Comparison of ENCODE assay signal across 1 cellular context in the genomic region with DNA sequence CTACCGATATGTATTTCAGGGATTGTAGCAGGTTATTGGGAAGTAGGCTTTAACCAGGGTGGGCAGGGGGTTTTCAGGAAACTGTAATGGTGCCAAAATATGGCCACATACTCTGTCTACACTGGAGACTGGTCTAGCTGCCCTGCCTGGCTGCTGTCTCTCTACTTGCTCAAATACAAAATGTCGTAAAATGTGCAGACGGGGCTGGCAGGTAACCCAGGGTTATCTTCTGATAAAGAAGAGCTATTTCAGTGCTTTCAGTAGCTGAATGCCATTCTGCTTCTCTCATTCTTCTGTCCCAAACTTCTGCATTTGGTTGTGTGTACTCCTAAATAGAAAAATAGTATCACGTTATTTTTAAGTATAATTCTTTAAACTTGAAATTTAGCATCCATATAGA.
TF ChIP-seq lines count a peak whose summit lies in the region.

No MANE protein-coding gene starts in this region.

TF ChIP-seq in HepG2, 621 proteins besides CTCF, POLR2A, EP300 and RAD21 (continued from another document):
- TF ChIP-seq, protein P1, sequence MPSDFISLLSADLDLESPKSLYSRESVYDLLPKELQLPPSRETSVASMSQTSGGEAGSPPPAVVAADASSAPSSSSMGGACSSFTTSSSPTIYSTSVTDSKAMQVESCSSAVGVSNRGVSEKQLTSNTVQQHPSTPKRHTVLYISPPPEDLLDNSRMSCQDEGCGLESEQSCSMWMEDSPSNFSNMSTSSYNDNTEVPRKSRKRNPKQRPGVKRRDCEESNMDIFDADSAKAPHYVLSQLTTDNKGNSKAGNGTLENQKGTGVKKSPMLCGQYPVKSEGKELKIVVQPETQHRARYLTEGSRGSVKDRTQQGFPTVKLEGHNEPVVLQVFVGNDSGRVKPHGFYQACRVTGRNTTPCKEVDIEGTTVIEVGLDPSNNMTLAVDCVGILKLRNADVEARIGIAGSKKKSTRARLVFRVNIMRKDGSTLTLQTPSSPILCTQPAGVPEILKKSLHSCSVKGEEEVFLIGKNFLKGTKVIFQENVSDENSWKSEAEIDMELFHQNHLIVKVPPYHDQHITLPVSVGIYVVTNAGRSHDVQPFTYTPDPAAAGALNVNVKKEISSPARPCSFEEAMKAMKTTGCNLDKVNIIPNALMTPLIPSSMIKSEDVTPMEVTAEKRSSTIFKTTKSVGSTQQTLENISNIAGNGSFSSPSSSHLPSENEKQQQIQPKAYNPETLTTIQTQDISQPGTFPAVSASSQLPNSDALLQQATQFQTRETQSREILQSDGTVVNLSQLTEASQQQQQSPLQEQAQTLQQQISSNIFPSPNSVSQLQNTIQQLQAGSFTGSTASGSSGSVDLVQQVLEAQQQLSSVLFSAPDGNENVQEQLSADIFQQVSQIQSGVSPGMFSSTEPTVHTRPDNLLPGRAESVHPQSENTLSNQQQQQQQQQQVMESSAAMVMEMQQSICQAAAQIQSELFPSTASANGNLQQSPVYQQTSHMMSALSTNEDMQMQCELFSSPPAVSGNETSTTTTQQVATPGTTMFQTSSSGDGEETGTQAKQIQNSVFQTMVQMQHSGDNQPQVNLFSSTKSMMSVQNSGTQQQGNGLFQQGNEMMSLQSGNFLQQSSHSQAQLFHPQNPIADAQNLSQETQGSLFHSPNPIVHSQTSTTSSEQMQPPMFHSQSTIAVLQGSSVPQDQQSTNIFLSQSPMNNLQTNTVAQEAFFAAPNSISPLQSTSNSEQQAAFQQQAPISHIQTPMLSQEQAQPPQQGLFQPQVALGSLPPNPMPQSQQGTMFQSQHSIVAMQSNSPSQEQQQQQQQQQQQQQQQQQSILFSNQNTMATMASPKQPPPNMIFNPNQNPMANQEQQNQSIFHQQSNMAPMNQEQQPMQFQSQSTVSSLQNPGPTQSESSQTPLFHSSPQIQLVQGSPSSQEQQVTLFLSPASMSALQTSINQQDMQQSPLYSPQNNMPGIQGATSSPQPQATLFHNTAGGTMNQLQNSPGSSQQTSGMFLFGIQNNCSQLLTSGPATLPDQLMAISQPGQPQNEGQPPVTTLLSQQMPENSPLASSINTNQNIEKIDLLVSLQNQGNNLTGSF (CRISPR knock-in tag; IDR thresholded peaks at IDR 0.05), result no peak
- TF ChIP-seq ZKSCAN1 (IDR thresholded peaks at IDR 0.05; ENCODE audit: low read length), result no peak
- TF ChIP-seq, protein P2, sequence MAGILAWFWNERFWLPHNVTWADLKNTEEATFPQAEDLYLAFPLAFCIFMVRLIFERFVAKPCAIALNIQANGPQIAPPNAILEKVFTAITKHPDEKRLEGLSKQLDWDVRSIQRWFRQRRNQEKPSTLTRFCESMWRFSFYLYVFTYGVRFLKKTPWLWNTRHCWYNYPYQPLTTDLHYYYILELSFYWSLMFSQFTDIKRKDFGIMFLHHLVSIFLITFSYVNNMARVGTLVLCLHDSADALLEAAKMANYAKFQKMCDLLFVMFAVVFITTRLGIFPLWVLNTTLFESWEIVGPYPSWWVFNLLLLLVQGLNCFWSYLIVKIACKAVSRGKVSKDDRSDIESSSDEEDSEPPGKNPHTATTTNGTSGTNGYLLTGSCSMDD (CRISPR knock-in tag; IDR thresholded peaks at IDR 0.05), result no peak
- TF ChIP-seq, protein P3, sequence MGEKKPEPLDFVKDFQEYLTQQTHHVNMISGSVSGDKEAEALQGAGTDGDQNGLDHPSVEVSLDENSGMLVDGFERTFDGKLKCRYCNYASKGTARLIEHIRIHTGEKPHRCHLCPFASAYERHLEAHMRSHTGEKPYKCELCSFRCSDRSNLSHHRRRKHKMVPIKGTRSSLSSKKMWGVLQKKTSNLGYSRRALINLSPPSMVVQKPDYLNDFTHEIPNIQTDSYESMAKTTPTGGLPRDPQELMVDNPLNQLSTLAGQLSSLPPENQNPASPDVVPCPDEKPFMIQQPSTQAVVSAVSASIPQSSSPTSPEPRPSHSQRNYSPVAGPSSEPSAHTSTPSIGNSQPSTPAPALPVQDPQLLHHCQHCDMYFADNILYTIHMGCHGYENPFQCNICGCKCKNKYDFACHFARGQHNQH (CRISPR knock-in tag; IDR thresholded peaks at IDR 0.05), result no peak
- TF ChIP-seq ZNF878 (CRISPR knock-in tag; IDR thresholded peaks at IDR 0.05), result no peak
- no peak for TF ChIP-seq MTF2 (CRISPR knock-in tag; IDR thresholded peaks at IDR 0.05; ENCODE audit: borderline replicate concordance)
- TF ChIP-seq ZNF790 (CRISPR knock-in tag; IDR thresholded peaks at IDR 0.05; ENCODE audit: borderline replicate concordance), result no peak
